Comparison of ENCODE assay signal across 8 cellular contexts in genomic region chr17:42964161-42964932, GRCh38. TPM values are rescaled to one million over a fixed set of nuclear protein-coding genes. Genes with fewer than 3 reads are reported as not detected.
DNase-seq lines count a peak whose midpoint lies in the region; ATAC-seq and TF ChIP-seq lines count a peak whose summit lies in the region.

A gene with protein sequence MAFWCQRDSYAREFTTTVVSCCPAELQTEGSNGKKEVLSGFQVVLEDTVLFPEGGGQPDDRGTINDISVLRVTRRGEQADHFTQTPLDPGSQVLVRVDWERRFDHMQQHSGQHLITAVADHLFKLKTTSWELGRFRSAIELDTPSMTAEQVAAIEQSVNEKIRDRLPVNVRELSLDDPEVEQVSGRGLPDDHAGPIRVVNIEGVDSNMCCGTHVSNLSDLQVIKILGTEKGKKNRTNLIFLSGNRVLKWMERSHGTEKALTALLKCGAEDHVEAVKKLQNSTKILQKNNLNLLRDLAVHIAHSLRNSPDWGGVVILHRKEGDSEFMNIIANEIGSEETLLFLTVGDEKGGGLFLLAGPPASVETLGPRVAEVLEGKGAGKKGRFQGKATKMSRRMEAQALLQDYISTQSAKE (minus strand): TSS chr17:42964454. CDS start chr17:42964440, 14 bp downstream.

- no peaks in the 10 kb centered on the region for H3K4me1 ChIP-seq in Caco-2
- no peaks in the 10 kb centered on the region; the same call in 1 of the 2 replicates for H3K4me1 ChIP-seq in Panc1 (ENCODE audit: control insufficient read depth, insufficient read depth, low read length)
- H3K4me1 ChIP-seq in esophagus (ENCODE audit: control insufficient read depth in 2 of 2, insufficient read depth in 2 of 2, low read length in 1 of 2): peaks cover 0 to 2% of the 10 kb centered on the region in 2 donors
- H3K4me1 ChIP-seq in mucosa of stomach (ENCODE audit: control insufficient read depth, insufficient read depth, low read length): no peaks in the 10 kb centered on the region

- POLR2A ChIA-PET in Caco-2 (lab: Charles Lee): interaction anchor here (0.5 to 1.1 kb wide), 5 partner anchors 34 to 131 kb away, joined by 3 to 16 read pairs (median 3); partner anchors contain the start of gene RPL27
- POLR2A ChIA-PET in Panc1 (lab: Charles Lee): interaction anchor here (0.5 to 0.7 kb wide), 3 partner anchors 72 to 85 kb away, joined by 3 to 7 read pairs (median 3); no protein-coding TSS in a partner anchor

- peak within 1 kb of the TSS; percentile 99 for H3K27ac Mint-ChIP-seq in Caco-2 (ENCODE audit: unreplicated experiment)
- H3K27ac Mint-ChIP-seq in activated T-cell treated with anti-CD3 and anti-CD28 coated beads, Interleukin-2, amount 50 U/mL, for 24 hours: peak within 1 kb of the TSS; percentile 98

- H3K4me1 Mint-ChIP-seq in Caco-2 (ENCODE audit: low read depth, unreplicated experiment): peaks cover 9% of the 10 kb centered on the region
- peaks cover 27% of the 10 kb centered on the region for H3K4me1 Mint-ChIP-seq in activated T-cell treated with anti-CD3 and anti-CD28 coated beads, Interleukin-2, amount 50 U/mL, for 24 hours (ENCODE audit: low read depth)

- BruUV-seq in Caco-2 (replicated peaks; lab: Mats Ljungman, UMichigan): TSS peak; percentile 96
- BruUV-seq in Panc1 (replicated peaks; lab: Mats Ljungman, UMichigan): no TSS peak

- H3K27ac ChIP-seq in Panc1 (ENCODE audit: low read length) (peak within 1 kb of the TSS; percentile 89), esophagus (ENCODE audit: low read depth in 2 of 2, low read length in 1 of 2) (peak within 1 kb of the TSS; percentile 28 to 87)

- H3K27me3 ChIP-seq in Caco-2 (replicated peaks; ENCODE audit: control insufficient read depth, insufficient read depth, low read length) (no peaks in the 10 kb centered on the region), Panc1 (ENCODE audit: control insufficient read depth, insufficient read depth, low read length) (no peaks in the 10 kb centered on the region), esophagus (ENCODE audit: control insufficient read depth in 1 of 2, insufficient read depth in 2 of 2, low read length in 2 of 2) (no peaks in the 10 kb centered on the region), mucosa of stomach (ENCODE audit: control insufficient read depth, insufficient read depth, low read length) (no peaks in the 10 kb centered on the region)

- no peaks in the 10 kb centered on the region for H3K9me3 ChIP-seq in Caco-2
- no peaks in the 10 kb centered on the region for H3K9me3 ChIP-seq in Panc1 (ENCODE audit: control insufficient read depth, insufficient read depth, low read depth, low read length)
- no peaks in the 10 kb centered on the region for H3K9me3 ChIP-seq in esophagus (ENCODE audit: control insufficient read depth in 2 of 2, insufficient read depth in 1 of 2, low read depth in 1 of 2, low read length in 1 of 2)
- H3K9me3 ChIP-seq in mucosa of stomach (ENCODE audit: control insufficient read depth, low read length): no peaks in the 10 kb centered on the region

- CTCF ChIA-PET in Caco-2 (lab: Charles Lee): interaction anchor here (0.8 kb wide), 2 partner anchors 14 to 34 kb away, joined by 3 read pairs; partner anchors contain the start of gene RPL27
- CTCF ChIA-PET in Panc1 (lab: Charles Lee): no interaction called here

- H3K9ac ChIP-seq in mucosa of stomach (ENCODE audit: low read length): peak within 1 kb of the TSS; percentile 86

- peak; percentile 87 for ATAC-seq in GM21619 (IDR thresholded peaks at IDR 0.05; ENCODE audit: unreplicated experiment)
- peak; percentile 97 for ATAC-seq in Panc1

- no peaks in the 10 kb centered on the region for H3K9me3 Mint-ChIP-seq in Caco-2 (ENCODE audit: unreplicated experiment)
- no peaks in the 10 kb centered on the region for H3K9me3 Mint-ChIP-seq in activated T-cell treated with anti-CD3 and anti-CD28 coated beads, Interleukin-2, amount 50 U/mL, for 24 hours

- TF ChIP-seq CTCF in Caco-2 (IDR thresholded peaks at IDR 0.05; ENCODE audit: insufficient read depth in 1 of 2, low read depth in 1 of 2, low read length in 1 of 2, severe bottlenecking in 1 of 2, unreplicated experiment in 1 of 2): no peak
- TF ChIP-seq CTCF in Panc1 (IDR thresholded peaks at IDR 0.05): no peak

- intact Hi-C loops in Caco-2 (cut with micrococcal nuclease; ENCODE audit: unreplicated experiment): loop anchor here (2.0 kb wide), 1 partner anchor 16 kb away; the partner anchor contains the start of genes PTGES3L and RUNDC1
- intact Hi-C loops in Panc1 (cut with micrococcal nuclease; ENCODE audit: unreplicated experiment): no loop called here

- 1 to 2% methylated on average over 43 of the region's 43 CpGs for WGBS in esophagus, 2 donors

- H3K27me3 Mint-ChIP-seq in Caco-2 (ENCODE audit: insufficient read depth, unreplicated experiment): no peaks in the 10 kb centered on the region
- no peaks in the 10 kb centered on the region for H3K27me3 Mint-ChIP-seq in activated T-cell treated with anti-CD3 and anti-CD28 coated beads, Interleukin-2, amount 50 U/mL, for 24 hours

- H3K36me3 ChIP-seq in Caco-2 (ENCODE audit: control insufficient read depth, insufficient read depth, low read length) (peaks cover 2% of the 10 kb centered on the region; the same call in 1 of the 2 replicates), Panc1 (ENCODE audit: control insufficient read depth, insufficient read depth, low read length) (peaks cover 5% of the 10 kb centered on the region), esophagus (ENCODE audit: control insufficient read depth in 2 of 2, insufficient read depth in 2 of 2, low read length in 1 of 2) (peaks cover 4 to 11% of the 10 kb centered on the region in 2 donors), mucosa of stomach (ENCODE audit: control insufficient read depth, insufficient read depth, low read length) (no peaks in the 10 kb centered on the region)

- peaks cover 51% of the 10 kb centered on the region for H3K36me3 Mint-ChIP-seq in Caco-2 (ENCODE audit: insufficient read depth, unreplicated experiment)
- peaks cover 50% of the 10 kb centered on the region for H3K36me3 Mint-ChIP-seq in activated T-cell treated with anti-CD3 and anti-CD28 coated beads, Interleukin-2, amount 50 U/mL, for 24 hours (ENCODE audit: low read depth)

- DNase-seq in Caco-2 (peak; percentile 95 to 96), KG1 (lab: John Stamatoyannopoulos, UW) (peak; percentile 89), Panc1 (ENCODE audit: low read depth, low spot score) (peak; percentile 72)
- peak; percentile 89 for DNase-seq in activated T-cell treated with anti-CD3 and anti-CD28 coated beads, Interleukin-2, amount 50 U/mL, for 24 hours
- peak; percentile 91 for DNase-seq in stimulated activated CD8-positive, alpha-beta memory T cell treated with anti-CD3 and anti-CD28 coated beads, Interleukin-4, amount 100 ng/mL, for 48 hours

- peak within 1 kb of the TSS; percentile 99 for H3K4me3 Mint-ChIP-seq in Caco-2 (ENCODE audit: unreplicated experiment)
- peak within 1 kb of the TSS; percentile 98 for H3K4me3 Mint-ChIP-seq in activated T-cell treated with anti-CD3 and anti-CD28 coated beads, Interleukin-2, amount 50 U/mL, for 24 hours

- H3K4me3 ChIP-seq in Caco-2 (ENCODE audit: low read depth, low read length) (peak within 1 kb of the TSS; percentile 64), Panc1 (ENCODE audit: low read depth in 2 of 2, low read length in 2 of 2) (peak within 1 kb of the TSS; percentile 84 to 95), esophagus (ENCODE audit: low read depth in 1 of 2, low read length in 2 of 2) (peak within 1 kb of the TSS; percentile 74 to 98), mucosa of stomach (ENCODE audit: low read length) (peak within 1 kb of the TSS; percentile 83)

- in situ Hi-C loops in Panc1 (cut with HindIII; ENCODE audit: low pct_unique_long_range_greater_than_20kb, low sequenced_read_pairs): no loop called here

RNA-seq across cellular contexts. Expression of the gene that starts here (rescaled TPM):
- total RNA-seq in Caco-2 (2022) (69.0 and 76.2 TPM in 2 replicates), Panc1 (2021; ENCODE audit: unreplicated experiment) (23.5 TPM)
- polyA plus RNA-seq in Panc1 (2012; ENCODE audit: insufficient read length): 25.2 TPM
- polyA plus RNA-seq in esophagus: 10 to 100 TPM; 36.0 to 47.8 TPM

Comparison
In these comparisons a context has a peak if more than half of its experiments do, and no peak if none do; other contexts are left out.
1. Peak in every context shown above with its lines: DNase-seq, ATAC-seq, H3K4me3 ChIP-seq and H3K27ac ChIP-seq.